1 cellular context compared by ENCODE assay signal in genomic region chr9:35664531-35665470, GRCh38.
TF ChIP-seq lines count a peak whose summit lies in the region.

Gene ARHGEF39 (minus strand): TSS chr9:35665195. CDS start chr9:35665169, 26 bp downstream.

TF ChIP-seq in A549, 52 proteins besides CTCF, POLR2A, EP300 and RAD21 (continued from another document):
- no peak for TF ChIP-seq TP53 (CRISPR knock-in tag; IDR thresholded peaks at IDR 0.05)
- TF ChIP-seq RNF2 (IDR thresholded peaks at IDR 0.05; ENCODE audit: borderline replicate concordance, low read depth), result no peak
- TF ChIP-seq GATA3 (IDR thresholded peaks at IDR 0.05; ENCODE audit: borderline replicate concordance), result no peak
- TF ChIP-seq PBX3 (IDR thresholded peaks at IDR 0.05), result no peak
- peak; percentile 91 for TF ChIP-seq MAX (IDR thresholded peaks at IDR 0.05)
- no peak for TF ChIP-seq PHF8 (IDR thresholded peaks at IDR 0.05; ENCODE audit: borderline replicate concordance, low read depth)
- TF ChIP-seq JUN (IDR thresholded peaks at IDR 0.05), result peak; percentile 52 to 87; a peak in 3 of 5 replicates
- no peak for TF ChIP-seq EHF (CRISPR knock-in tag; IDR thresholded peaks at IDR 0.05)
- no peak for TF ChIP-seq NFE2L2 (conservative IDR thresholded peaks at IDR 0.05; ENCODE audit: low read length)
- 0 out of 2 replicates have a peak, but pooled peaks have one; percentile 60 for TF ChIP-seq MAZ (IDR thresholded peaks at IDR 0.05; ENCODE audit: borderline replicate concordance, low read depth, low read length)
- TF ChIP-seq RCOR1 (IDR thresholded peaks at IDR 0.05; ENCODE audit: low read depth, low read length), result no peak
- peak; percentile 76; the same call in 1 of the 2 replicates for TF ChIP-seq E2F6 (IDR thresholded peaks at IDR 0.05; ENCODE audit: borderline replicate concordance, low read depth)
- TF ChIP-seq HOXB13 (CRISPR knock-in tag; IDR thresholded peaks at IDR 0.05; ENCODE audit: low read depth), result no peak
- TF ChIP-seq JUNB (IDR thresholded peaks at IDR 0.05), result no peak
- TF ChIP-seq ATOH8 (CRISPR knock-in tag; IDR thresholded peaks at IDR 0.05; ENCODE audit: low read depth), result no peak
- no peak for TF ChIP-seq ESRRA (IDR thresholded peaks at IDR 0.05; ENCODE audit: borderline replicate concordance, low read length)
- no peak for TF ChIP-seq RARB (CRISPR knock-in tag; IDR thresholded peaks at IDR 0.05)
- TF ChIP-seq ELK1 (IDR thresholded peaks at IDR 0.05; ENCODE audit: low read depth, low read length), result no peak
- TF ChIP-seq HDAC2 (IDR thresholded peaks at IDR 0.05), result no peak
- no peak for TF ChIP-seq USF2 (IDR thresholded peaks at IDR 0.05)
- TF ChIP-seq CBX2 (IDR thresholded peaks at IDR 0.05; ENCODE audit: borderline replicate concordance, low read depth), result no peak
- no peak for TF ChIP-seq ZNF302 (CRISPR knock-in tag; IDR thresholded peaks at IDR 0.05)
- TF ChIP-seq NPAS2 (CRISPR knock-in tag; IDR thresholded peaks at IDR 0.05; ENCODE audit: borderline replicate concordance), result no peak
- no peak for TF ChIP-seq SREBF2 (IDR thresholded peaks at IDR 0.05)
- TF ChIP-seq ZSCAN20 (CRISPR knock-in tag; IDR thresholded peaks at IDR 0.05), result no peak
- TF ChIP-seq CHD4 (IDR thresholded peaks at IDR 0.05; ENCODE audit: borderline replicate concordance), result no peak
